ENCODE assay signal across 9 cellular contexts in the genomic region with DNA sequence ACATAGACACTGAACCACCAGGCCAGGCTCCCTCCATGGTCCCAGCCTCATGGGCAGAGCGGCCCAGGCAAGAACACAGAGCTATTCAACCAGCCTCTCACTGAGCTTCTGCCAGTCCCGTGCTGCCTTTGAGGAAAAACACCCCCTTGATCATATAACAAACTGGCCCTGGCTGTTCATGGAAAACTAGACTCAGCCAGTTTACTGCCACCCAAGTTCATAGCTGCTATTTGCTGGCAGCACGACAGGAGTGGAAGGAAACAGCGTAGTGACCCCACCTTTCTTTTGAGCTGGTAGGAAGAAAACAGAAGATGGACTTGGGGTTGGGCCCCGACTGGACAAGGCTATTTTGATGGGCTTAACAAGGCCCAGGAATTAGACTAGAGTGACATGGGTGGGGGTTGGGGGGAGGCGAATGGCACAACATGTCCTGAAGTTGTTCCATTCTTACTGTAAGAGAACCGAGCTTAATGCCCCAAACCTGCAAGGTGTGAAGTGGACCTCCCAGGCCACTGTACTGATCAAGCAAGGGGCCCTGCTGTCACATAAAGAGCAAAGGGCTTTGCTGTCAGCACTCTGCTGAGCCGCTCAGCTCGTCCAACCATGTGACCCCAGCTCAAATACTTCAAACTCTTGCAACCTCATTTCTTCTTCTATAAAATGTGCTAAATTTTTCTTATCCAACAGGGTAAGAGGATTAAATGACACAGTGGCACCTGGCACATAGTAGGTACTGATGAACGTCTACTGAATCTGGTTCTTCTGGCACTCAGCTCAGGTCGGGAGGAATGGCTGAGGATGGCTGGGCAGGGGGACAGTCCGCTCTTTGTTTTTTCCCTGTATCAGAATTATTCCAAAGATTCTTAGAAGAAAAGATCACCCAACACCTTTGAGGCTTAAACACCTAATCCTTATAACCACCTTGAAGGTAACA. TPM values are rescaled to one million over a fixed set of nuclear protein-coding genes. Genes with fewer than 3 reads are reported as not detected.
DNase-seq lines count a peak whose midpoint lies in the region; ATAC-seq and TF ChIP-seq lines count a peak whose summit lies in the region.
"Had no signal": no experiment of that assay in that cellular context is flagged by ENCODE, and none has a peak within 500 bp of the region (broad histone marks: within the 10 kb centered on the region; RNA-seq: fewer than 3 reads in every experiment).

No MANE protein-coding gene starts in this region.

- peaks cover 19% of the 10 kb centered on the region for H3K4me1 ChIP-seq in fibroblast of lung (ENCODE audit: control insufficient read depth, extremely low read depth, insufficient read depth, low read length)
- peaks cover 52% of the 10 kb centered on the region for H3K4me1 ChIP-seq in psoas muscle

- ATAC-seq in psoas muscle (no peak), HG03095 (IDR thresholded peaks at IDR 0.05; ENCODE audit: unreplicated experiment) (no peak), HG02870 (IDR thresholded peaks at IDR 0.05; ENCODE audit: unreplicated experiment) (no peak), HG03565 (IDR thresholded peaks at IDR 0.05; ENCODE audit: unreplicated experiment) (no peak)

- TSS peak; percentile 17 for BruUV-seq in Calu3 (replicated peaks; lab: Mats Ljungman, UMichigan)

- H3K4me2 ChIP-seq in fibroblast of lung (ENCODE audit: extremely low read depth, insufficient read depth, low read length) = no peak overlapping the region

- peaks cover 49% of the 10 kb centered on the region for H3K36me3 Mint-ChIP-seq in Calu3 (ENCODE audit: insufficient read depth, unreplicated experiment)

- TF ChIP-seq CTCF in Calu3 (IDR thresholded peaks at IDR 0.05; ENCODE audit: unreplicated experiment) (no peak), RWPE1 (conservative IDR thresholded peaks at IDR 0.05; ENCODE audit: low read depth) (no peak), fibroblast of lung (conservative IDR thresholded peaks at IDR 0.05 in 1 of 2, IDR thresholded peaks at IDR 0.05 in 1 of 2; ENCODE audit: low read depth in 1 of 2, low read length in 2 of 2) (no peak), psoas muscle (IDR thresholded peaks at IDR 0.05) (no peak)

- H3K27ac ChIP-seq in RWPE1 = peak overlapping the region; percentile 83
- H3K27ac ChIP-seq in fibroblast of lung (ENCODE audit: insufficient read depth, low read length) = no peak overlapping the region
- H3K27ac ChIP-seq in psoas muscle = peak overlapping the region; percentile 90

- H3K9me3 Mint-ChIP-seq in Calu3 (ENCODE audit: low read depth, unreplicated experiment) = no peaks in the 10 kb centered on the region

- no peaks in the 10 kb centered on the region for H3K27me3 Mint-ChIP-seq in Calu3 (ENCODE audit: unreplicated experiment)

- no peaks in the 10 kb centered on the region for H3K36me3 ChIP-seq in fibroblast of lung (ENCODE audit: control insufficient read depth, insufficient read depth, low read length)
- H3K36me3 ChIP-seq in psoas muscle (ENCODE audit: insufficient read depth in 1 of 2, low read depth in 1 of 2) = peaks cover 0 to 2% of the 10 kb centered on the region in 2 donors

- intact Hi-C loops in Calu3 (cut with micrococcal nuclease; ENCODE audit: unreplicated experiment) = loop anchor here (1.0 kb wide), 1 partner anchor 132 kb away; no protein-coding TSS in a partner anchor
- intact Hi-C loops in psoas muscle (cut with DNase I) = loop anchor here (1.0 to 5.0 kb wide), 4 partner anchors 91 to 131 kb away; a partner anchor contains a TSS

- H3K9ac ChIP-seq in fibroblast of lung (ENCODE audit: insufficient read depth, low read length) = no peak overlapping the region

- no peak for DNase-seq in Calu3
- no peak for DNase-seq in RWPE1 (ENCODE audit: low spot score)
- peak; percentile 26 to 32 for DNase-seq in fibroblast of lung (ENCODE audit: low read depth in 2 of 2)
- DNase-seq in psoas muscle = no peak
- no peak for DNase-seq in iPS-NIHi11 (ENCODE audit: low spot score)
- DNase-seq: NCI-H187 treated with DMSO at 0.1 percent for 48 hours had no signal

- H2AFZ ChIP-seq in fibroblast of lung (ENCODE audit: low read length) = no peak overlapping the region

- H3K4me3 ChIP-seq in fibroblast of lung (replicated peaks in 1 of 4; ENCODE audit: control extremely low read depth in 1 of 4, insufficient read depth in 1 of 4, low read depth in 3 of 4, low read length in 4 of 4) (no peak overlapping the region), psoas muscle (peak overlapping the region; percentile 90)

- 35 to 42% (median 42%) methylated on average over 12 of the region's 12 CpGs for WGBS in psoas muscle, 3 donors

- H3K9me3 ChIP-seq in fibroblast of lung (ENCODE audit: control insufficient read depth, insufficient read depth, low read depth, low read length) = no peaks in the 10 kb centered on the region
- H3K9me3 ChIP-seq in psoas muscle = no peaks in the 10 kb centered on the region

- peaks cover 21% of the 10 kb centered on the region for H3K4me1 Mint-ChIP-seq in Calu3 (ENCODE audit: low read depth, unreplicated experiment)

- H3K4me3 Mint-ChIP-seq in Calu3 (ENCODE audit: low read depth, unreplicated experiment) = peak overlapping the region; percentile 96

- H3K27me3 ChIP-seq in fibroblast of lung (ENCODE audit: control insufficient read depth, insufficient read depth, low read length) (no peaks in the 10 kb centered on the region), psoas muscle (ENCODE audit: insufficient read depth in 3 of 3, low read length in 2 of 3) (no peaks in the 10 kb centered on the region)

- peak overlapping the region; percentile 64 for H3K27ac Mint-ChIP-seq in Calu3 (ENCODE audit: unreplicated experiment)

- no peaks in the 10 kb centered on the region for H3K79me2 ChIP-seq in fibroblast of lung (ENCODE audit: control insufficient read depth, insufficient read depth, low read length)

- CTCF ChIA-PET in Calu3 (lab: Charles Lee) (interaction anchor here (0.7 to 4.2 kb wide), 9 partner anchors 11 to 209 kb away, joined by 3 to 27 read pairs (median 3); a partner anchor contains a TSS), RWPE1 (lab: Yijun Ruan, JAX) (interaction anchor here (0.6 to 2.1 kb wide), 8 partner anchors 10 to 1182 kb away, joined by 3 to 21 read pairs (median 3); no protein-coding TSS in a partner anchor)

- H4K20me1 ChIP-seq in fibroblast of lung (ENCODE audit: control insufficient read depth, extremely low read depth, insufficient read depth, low read length) = no peaks in the 10 kb centered on the region

- POLR2A ChIA-PET in RWPE1 (lab: Yijun Ruan, JAX; ENCODE audit: low non-redundant PET) = interaction anchor here (0.6 to 0.8 kb wide), 3 partner anchors 93 to 238 kb away, joined by 3 to 6 read pairs (median 3); no protein-coding TSS in a partner anchor

RNA-seq across cellular contexts. Expression of a gene that starts 1.5 kb away (rescaled TPM):
- total RNA-seq in Calu3 (2022) = 0.71 and 1.3 TPM in 2 replicates
- total RNA-seq in fibroblast of lung = 0.26 and 0.50 TPM in 2 replicates
- 0.20 and 0.87 TPM in 2 replicates for polyA plus RNA-seq in fibroblast of lung
- polyA plus RNA-seq in fibroblast of lung (2012) = 0.35 and 1.7 TPM in 2 replicates
- polyA minus RNA-seq in fibroblast of lung (ENCODE audit: low replicate concordance) = not detected in 2 replicates
- total RNA-seq in psoas muscle = 1 to 10 TPM in 1 of 4 donors, under 1 TPM in 3; 0.27 to 6.6 (median 0.63) TPM
- polyA plus RNA-seq in psoas muscle = under 1 TPM; 0.17 to 0.66 (median 0.35) TPM

Comparison
In these comparisons a context has a peak if more than half of its experiments do, and no peak if none do; other contexts are left out.
1. DNase-seq: peak in fibroblast of lung (2 of 2); none in Calu3 (single experiment), RWPE1 (single experiment), psoas muscle (0 of 2) and iPS-NIHi11 (single experiment).